Comparison of ENCODE assay signal across 8 cellular contexts in the genomic region with DNA sequence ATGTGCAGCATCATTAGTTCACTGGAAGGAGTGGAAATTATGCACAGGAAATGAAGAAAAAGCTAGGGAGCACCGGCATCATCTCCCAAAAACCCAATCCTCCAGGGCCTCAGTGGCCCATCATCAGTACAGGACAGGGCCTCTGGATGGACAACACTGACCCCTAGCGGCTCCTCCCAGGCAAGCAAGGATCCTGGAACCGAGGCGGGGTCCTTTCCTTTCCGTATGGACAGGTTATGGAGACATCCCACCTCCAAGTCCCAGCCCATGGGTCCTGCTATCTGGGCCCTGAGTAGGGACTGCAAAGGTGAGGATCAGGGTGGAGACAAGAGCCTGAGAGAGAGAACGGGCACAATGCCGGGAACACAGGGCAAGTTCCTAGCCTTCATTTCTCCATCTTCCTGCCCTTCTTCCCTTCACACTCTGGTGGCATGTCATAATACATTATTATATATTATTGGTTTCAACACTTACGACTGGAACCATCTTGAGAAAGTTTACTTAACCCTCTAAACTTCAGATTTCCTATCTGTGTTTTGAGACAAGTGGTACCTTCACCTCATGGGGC.
DNase-seq lines count a peak whose midpoint lies in the region; ATAC-seq, FAIRE-seq and TF ChIP-seq lines count a peak whose summit lies in the region.

No MANE protein-coding gene starts in this region.

- no peak overlapping the region for H3K4me3 ChIP-seq in A549
- H3K4me3 ChIP-seq in adrenal gland, result no peak overlapping the region
- no peak overlapping the region for H3K4me3 ChIP-seq in kidney epithelial cell (ENCODE audit: low read depth, low read length)

- FAIRE-seq in A549 (lab: Jason Lieb, UNC), result no peak

- POLR2A ChIA-PET in A549 (lab: Yijun Ruan, JAX), result no interaction called here

- no peak overlapping the region for H3K27ac ChIP-seq in A549
- H3K27ac ChIP-seq in adrenal gland, result no peak overlapping the region

- intact Hi-C loops in adrenal gland (cut with DNase I), result no loop called here

- no peak overlapping the region for H3K4me2 ChIP-seq in A549

- no peak for TF ChIP-seq EP300 in A549 (IDR thresholded peaks at IDR 0.05)

- ATAC-seq in A549, result peak in 1 of 2 experiments; percentile 80; a peak in 3 of 6 replicates
- ATAC-seq in GM21723 (IDR thresholded peaks at IDR 0.05; ENCODE audit: unreplicated experiment), result no peak
- no peak for ATAC-seq in GM21526 (IDR thresholded peaks at IDR 0.05; ENCODE audit: low FRiP score, unreplicated experiment)

- H3K27me3 ChIP-seq in adrenal gland (no peaks in the 10 kb centered on the region), kidney epithelial cell (ENCODE audit: control insufficient read depth, insufficient read depth, low read length) (no peaks in the 10 kb centered on the region)

- DNase-seq in A549 (ENCODE audit: low read depth in 1 of 2, low spot score in 1 of 2) (peak; percentile 21 to 34), GM13976 (ENCODE audit: low spot score) (no peak), adrenal gland (peak in 6 of 7 donors; percentile 38 to 73 (median 54)), kidney epithelial cell (ENCODE audit: low read depth) (no peak), amniotic stem cell (lab: John Stamatoyannopoulos, UW) (no peak), NCI-H1694 treated with DMSO at 0.1 percent for 48 hours (lab: John Stamatoyannopoulos, UW) (no peak)

- TF ChIP-seq CTCF in A549 (IDR thresholded peaks at IDR 0.05) (peak; percentile 41), GM13976 (IDR thresholded peaks at IDR 0.05; ENCODE audit: borderline replicate concordance, control extremely low read depth, extremely low read depth, insufficient read depth, missing control alignments) (peak; percentile 33), adrenal gland (IDR thresholded peaks at IDR 0.05) (peak; percentile 33 to 72 (median 64)), kidney epithelial cell (IDR thresholded peaks at IDR 0.05; ENCODE audit: insufficient read depth, low read length, poor library complexity, severe bottlenecking) (peak; percentile 88)

- H3K4me1 ChIP-seq in A549 (no peaks in the 10 kb centered on the region), adrenal gland (replicated peaks in 1 of 2) (peaks cover 9 to 26% of the 10 kb centered on the region in 2 donors)

- 58% methylated on average over 4 of the region's 8 CpGs for WGBS in A549 (ENCODE audit: missing lambda C conversion rate)
- WGBS in adrenal gland, 4 donors, result 61 to 75% (median 69%) methylated on average over 7 to 8 of the region's 8 CpGs

- TF ChIP-seq RAD21 in A549 (conservative IDR thresholded peaks at IDR 0.05 in 1 of 2, IDR thresholded peaks at IDR 0.05 in 1 of 2), result peak; percentile 13 to 45; a peak in 2 of 5 replicates

- no peaks in the 10 kb centered on the region for H3K36me3 ChIP-seq in adrenal gland (replicated peaks in 1 of 2)
- H3K36me3 ChIP-seq in kidney epithelial cell (ENCODE audit: control insufficient read depth, insufficient read depth, low read length), result no peaks in the 10 kb centered on the region

- H3K9me3 ChIP-seq in A549, result no peaks in the 10 kb centered on the region
- no peaks in the 10 kb centered on the region for H3K9me3 ChIP-seq in adrenal gland (replicated peaks in 1 of 3)

- in situ Hi-C loops in GM13976 (cut with MboI; ENCODE audit: low sequenced_read_pairs, unreplicated experiment), result no loop called here

- TF ChIP-seq POLR2A in A549 (IDR thresholded peaks at IDR 0.05; ENCODE audit: low read length) (no peak), adrenal gland (IDR thresholded peaks at IDR 0.05) (no peak)

- CTCF ChIA-PET in A549 (lab: Yijun Ruan, JAX), result interaction anchor here (1.0 kb wide), 1 partner anchor 283 kb away, joined by 3 read pairs; no protein-coding TSS in a partner anchor

TF ChIP-seq in A549, 52 proteins besides CTCF, POLR2A, EP300 and RAD21:
- TF ChIP-seq PHF8 (IDR thresholded peaks at IDR 0.05; ENCODE audit: borderline replicate concordance, low read depth) (no peak), FOXS1 (CRISPR knock-in tag; IDR thresholded peaks at IDR 0.05) (no peak), CHD4 (IDR thresholded peaks at IDR 0.05; ENCODE audit: borderline replicate concordance) (no peak), HEYL (CRISPR knock-in tag; IDR thresholded peaks at IDR 0.05) (no peak), POLR2AphosphoS2 (conservative IDR thresholded peaks at IDR 0.05; ENCODE audit: low read length) (no peak), FOSL2 (IDR thresholded peaks at IDR 0.05) (no peak), FOSL2 (CRISPR knock-in tag; IDR thresholded peaks at IDR 0.05) (no peak), MAFK (IDR thresholded peaks at IDR 0.05; ENCODE audit: partially characterized antibody) (no peak), EHMT2 (IDR thresholded peaks at IDR 0.05; ENCODE audit: low read depth) (no peak), RNF2 (IDR thresholded peaks at IDR 0.05; ENCODE audit: borderline replicate concordance, low read depth) (no peak), RFX5 (IDR thresholded peaks at IDR 0.05) (no peak), BHLHE40 (IDR thresholded peaks at IDR 0.05; ENCODE audit: low read depth, low read length) (no peak), HOXB5 (CRISPR knock-in tag; IDR thresholded peaks at IDR 0.05) (no peak), NFE2L2 (conservative IDR thresholded peaks at IDR 0.05; ENCODE audit: low read length) (no peak)
- TF ChIP-seq, protein P1, sequence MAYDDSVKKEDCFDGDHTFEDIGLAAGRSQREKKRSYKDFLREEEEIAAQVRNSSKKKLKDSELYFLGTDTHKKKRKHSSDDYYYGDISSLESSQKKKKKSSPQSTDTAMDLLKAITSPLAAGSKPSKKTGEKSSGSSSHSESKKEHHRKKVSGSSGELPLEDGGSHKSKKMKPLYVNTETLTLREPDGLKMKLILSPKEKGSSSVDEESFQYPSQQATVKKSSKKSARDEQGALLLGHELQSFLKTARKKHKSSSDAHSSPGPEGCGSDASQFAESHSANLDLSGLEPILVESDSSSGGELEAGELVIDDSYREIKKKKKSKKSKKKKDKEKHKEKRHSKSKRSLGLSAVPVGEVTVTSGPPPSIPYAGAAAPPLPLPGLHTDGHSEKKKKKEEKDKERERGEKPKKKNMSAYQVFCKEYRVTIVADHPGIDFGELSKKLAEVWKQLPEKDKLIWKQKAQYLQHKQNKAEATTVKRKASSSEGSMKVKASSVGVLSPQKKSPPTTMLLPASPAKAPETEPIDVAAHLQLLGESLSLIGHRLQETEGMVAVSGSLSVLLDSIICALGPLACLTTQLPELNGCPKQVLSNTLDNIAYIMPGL (CRISPR knock-in tag; IDR thresholded peaks at IDR 0.05; ENCODE audit: borderline replicate concordance), result no peak
- TF ChIP-seq, protein P2, sequence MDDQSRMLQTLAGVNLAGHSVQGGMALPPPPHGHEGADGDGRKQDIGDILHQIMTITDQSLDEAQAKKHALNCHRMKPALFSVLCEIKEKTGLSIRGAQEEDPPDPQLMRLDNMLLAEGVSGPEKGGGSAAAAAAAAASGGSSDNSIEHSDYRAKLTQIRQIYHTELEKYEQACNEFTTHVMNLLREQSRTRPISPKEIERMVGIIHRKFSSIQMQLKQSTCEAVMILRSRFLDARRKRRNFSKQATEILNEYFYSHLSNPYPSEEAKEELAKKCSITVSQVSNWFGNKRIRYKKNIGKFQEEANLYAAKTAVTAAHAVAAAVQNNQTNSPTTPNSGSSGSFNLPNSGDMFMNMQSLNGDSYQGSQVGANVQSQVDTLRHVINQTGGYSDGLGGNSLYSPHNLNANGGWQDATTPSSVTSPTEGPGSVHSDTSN (IDR thresholded peaks at IDR 0.05), result no peak

Comparison
In these comparisons a context has a peak if more than half of its experiments do, and no peak if none do; other contexts are left out.
1. DNase-seq: peak in A549 (2 of 2) and adrenal gland (6 of 7); none in GM13976 (single experiment), kidney epithelial cell (single experiment), amniotic stem cell (single experiment) and NCI-H1694 treated with DMSO at 0.1 percent for 48 hours (single experiment).
2. CTCF ChIP-seq: peak in every context shown above with its lines; median percentile 88 in kidney epithelial cell; 64 in adrenal gland; 41 in A549; 33 in GM13976.